In the genomic region with DNA sequence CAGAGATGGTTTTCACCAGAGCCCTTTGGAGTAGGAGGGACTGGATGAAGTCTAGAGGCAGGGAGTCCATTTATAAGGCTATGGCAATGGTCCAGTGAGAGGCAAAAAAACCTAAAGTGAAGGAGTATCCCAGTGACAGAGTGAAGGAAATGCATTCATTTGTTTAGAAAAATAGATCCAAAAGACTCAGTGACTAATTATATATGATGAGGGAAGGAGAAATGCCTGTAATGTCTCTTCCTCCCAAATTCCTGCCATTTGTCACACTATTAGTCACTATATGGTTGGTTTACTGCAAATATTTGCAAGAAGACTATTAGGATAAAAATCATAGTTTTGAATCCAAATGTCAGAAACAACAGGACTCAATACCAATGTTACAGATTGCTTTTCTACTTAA, we compare ENCODE assay signal across 29 cellular contexts.
A peak's percentile ranks its signal among the peaks of the same experiment; 100 is the strongest.
DNase-seq lines count a peak whose midpoint lies in the region; ATAC-seq, FAIRE-seq and TF ChIP-seq lines count a peak whose summit lies in the region.
"Had no signal": no experiment of that assay in that cellular context is flagged by ENCODE, and none has a peak within 500 bp of the region (broad histone marks: within the 10 kb centered on the region; RNA-seq: fewer than 3 reads in every experiment).

No MANE protein-coding gene starts in this region.

- H3K27ac Mint-ChIP-seq in HFFc6, result peak overlapping the region; percentile 72
- H3K27ac Mint-ChIP-seq: activated naive CD4-positive, alpha-beta T cell treated with anti-CD3 and anti-CD28 coated beads, Interleukin-2, amount 50 U/mL, for 72 hours; brain; effector memory CD8-positive, alpha-beta T cell; natural killer cell treated with Interleukin-12 subunit alpha and Interleukin-12 subunit beta and Interleukin-15 and Interleukin-18, amount 100 ng/mL, for 72 hours had no signal

- H3K4me1 ChIP-seq in ACC112 (ENCODE audit: control insufficient read depth, insufficient read depth, low read length, unreplicated experiment), result peaks cover 49% of the 10 kb centered on the region
- H3K4me1 ChIP-seq in aorta (ENCODE audit: control insufficient read depth in 1 of 2, insufficient read depth in 2 of 2, low read length in 2 of 2), result no peaks in the 10 kb centered on the region
- no peaks in the 10 kb centered on the region for H3K4me1 ChIP-seq in HepG2 (ENCODE audit: insufficient read depth, low read length)
- H3K4me1 ChIP-seq: esophagus squamous epithelium, HAP-1, pancreas had no signal

- H3K27me3 Mint-ChIP-seq in HFFc6 (ENCODE audit: insufficient read depth), result no peaks in the 10 kb centered on the region; the same call in 1 of the 2 replicates
- H3K27me3 Mint-ChIP-seq: brain; effector memory CD8-positive, alpha-beta T cell had no signal

- in situ Hi-C loops in HepG2 (cut with HindIII; ENCODE audit: extremely low pct_ligation_motif_present, low pct_unique_long_range_greater_than_20kb), result no loop called here

- CTCF ChIA-PET in HEK293T (lab: Yijun Ruan, JAX) (no interaction called here), HepG2 (lab: Yijun Ruan, JAX; ENCODE audit: low intra/inter-chr PET ratio, low total read pairs) (no interaction called here)

- ATAC-seq in aorta (ENCODE audit: low FRiP score), result no peak
- ATAC-seq in HepG2, result no peak
- ATAC-seq: activated naive CD4-positive, alpha-beta T cell treated with anti-CD3 and anti-CD28 coated beads, Interleukin-2, amount 50 U/mL, for 72 hours; effector memory CD8-positive, alpha-beta T cell; heart right ventricle; natural killer cell treated with Interleukin-12 subunit alpha and Interleukin-12 subunit beta and Interleukin-15 and Interleukin-18, amount 100 ng/mL, for 72 hours; pancreas; right cardiac atrium had no signal

- TF ChIP-seq CTCF in HFFc6 (IDR thresholded peaks at IDR 0.05) (no peak), fibroblast of the aortic adventitia (IDR thresholded peaks at IDR 0.05; ENCODE audit: insufficient read depth, low read length) (no peak), HepG2 (CRISPR knock-in tag; IDR thresholded peaks at IDR 0.05) (no peak)

- intact Hi-C loops in aorta (cut with DNase I), result no loop called here
- intact Hi-C loops in HepG2 (cut with micrococcal nuclease; ENCODE audit: unreplicated experiment), result loop anchor here (10.0 kb wide), 2 partner anchors 57 to 83 kb away; no protein-coding TSS in a partner anchor

- H3K4me3 Mint-ChIP-seq in HFFc6, result peak overlapping the region; percentile 13; the same call in 1 of the 2 replicates
- H3K4me3 Mint-ChIP-seq: brain; effector memory CD8-positive, alpha-beta T cell; natural killer cell treated with Interleukin-12 subunit alpha and Interleukin-12 subunit beta and Interleukin-15 and Interleukin-18, amount 100 ng/mL, for 72 hours had no signal

- no TSS peak for BruUV-seq in HepG2 (replicated peaks; lab: Mats Ljungman, UMichigan)

- TF ChIP-seq EP300 in HepG2 (IDR thresholded peaks at IDR 0.05; ENCODE audit: low read depth in 2 of 2, low read length in 2 of 2) (no peak), HepG2 (CRISPR knock-in tag; IDR thresholded peaks at IDR 0.05; ENCODE audit: borderline replicate concordance) (no peak)

- no peaks in the 10 kb centered on the region for H3K79me2 ChIP-seq in ACC112 (ENCODE audit: control insufficient read depth, insufficient read depth, low read length, unreplicated experiment)
- no peaks in the 10 kb centered on the region for H3K79me2 ChIP-seq in HepG2 (ENCODE audit: insufficient read depth, low read length)

- H2AFZ ChIP-seq in ACC112 (ENCODE audit: low read length, unreplicated experiment), result no peak overlapping the region
- H2AFZ ChIP-seq in HepG2 (ENCODE audit: low read length), result no peak overlapping the region

- DNase-seq in HFFc6, result peak; percentile 82
- DNase-seq in amniotic epithelial cell (ENCODE audit: low read depth), result peak; percentile 34
- peak; percentile 32 for DNase-seq in fibroblast of the aortic adventitia (ENCODE audit: low read depth)
- DNase-seq in HEK293T (ENCODE audit: extremely low spot score), result no peak
- no peak for DNase-seq in GM12891 (ENCODE audit: insufficient read length, low spot score)
- no peak for DNase-seq in aorta
- no peak for DNase-seq in HepG2 (ENCODE audit: low spot score)
- DNase-seq: 8988T; activated CD4-positive, alpha-beta T cell treated with anti-CD3 and anti-CD28 coated beads, Interleukin-2, amount 50 U/mL, for 1 hour; COR-L47; DND-41; effector memory CD8-positive, alpha-beta T cell; esophagus squamous epithelium; heart right ventricle; left lung; NCI-H1105; NCI-H526; pancreas; right cardiac atrium; stimulated activated CD4-positive, alpha-beta T cell treated with anti-CD3 and anti-CD28 coated beads, Interleukin-15, amount 100 ng/mL, for 24 hours; stimulated activated CD8-positive, alpha-beta memory T cell treated with anti-CD3 and anti-CD28 coated beads, Interleukin-4, amount 100 ng/mL, for 48 hours; upper lobe of left lung had no signal

- H3K4me3 ChIP-seq in ACC112 (ENCODE audit: low read depth, low read length), result no peak overlapping the region
- no peak overlapping the region for H3K4me3 ChIP-seq in fibroblast of the aortic adventitia (ENCODE audit: low read depth, low read length)
- no peak overlapping the region for H3K4me3 ChIP-seq in aorta (ENCODE audit: low read length in 2 of 2)
- no peak overlapping the region for H3K4me3 ChIP-seq in HepG2 (replicated peaks in 1 of 3; ENCODE audit: insufficient read depth in 1 of 3, low read depth in 2 of 3, low read length in 3 of 3)
- H3K4me3 ChIP-seq: esophagus squamous epithelium, HAP-1, heart right ventricle, left lung, pancreas, upper lobe of left lung had no signal

- no peaks in the 10 kb centered on the region for H3K27me3 ChIP-seq in ACC112 (ENCODE audit: insufficient read depth, low read length)
- H3K27me3 ChIP-seq in aorta (ENCODE audit: control insufficient read depth in 1 of 2, insufficient read depth in 2 of 2, low read length in 1 of 2), result no peaks in the 10 kb centered on the region
- H3K27me3 ChIP-seq in HepG2 (ENCODE audit: control insufficient read depth in 1 of 2, insufficient read depth in 2 of 2, low read length in 2 of 2), result no peaks in the 10 kb centered on the region
- H3K27me3 ChIP-seq: esophagus squamous epithelium, heart right ventricle, left lung, upper lobe of left lung had no signal

- H3K4me2 ChIP-seq in HepG2 (ENCODE audit: low read depth, low read length), result no peak overlapping the region

- H3K27ac ChIP-seq in ACC112 (ENCODE audit: low read depth, low read length), result peak overlapping the region; percentile 25; the same call in 1 of the 2 replicates
- no peak overlapping the region for H3K27ac ChIP-seq in aorta (ENCODE audit: low read depth in 1 of 2, low read length in 2 of 2)
- H3K27ac ChIP-seq in HepG2 (ENCODE audit: extremely low read length, insufficient read depth, low read length), result no peak overlapping the region
- H3K27ac ChIP-seq: esophagus squamous epithelium, heart right ventricle, left lung, pancreas, upper lobe of left lung had no signal

- no peak overlapping the region for H3K9ac ChIP-seq in HepG2 (ENCODE audit: insufficient read depth, low read depth, low read length)

- FAIRE-seq in GM12891 (lab: Jason Lieb, UNC) (no peak), HepG2 (lab: Jason Lieb, UNC) (no peak)
- FAIRE-seq: colon, GM18507, pancreas had no signal

- no peaks in the 10 kb centered on the region for H4K20me1 ChIP-seq in HepG2 (ENCODE audit: insufficient read depth, low read length)

- H3K36me3 ChIP-seq in ACC112 (ENCODE audit: insufficient read depth, low read length), result no peaks in the 10 kb centered on the region
- no peaks in the 10 kb centered on the region for H3K36me3 ChIP-seq in aorta (ENCODE audit: control insufficient read depth in 1 of 2, insufficient read depth in 2 of 2, low read length in 1 of 2)
- H3K36me3 ChIP-seq in HepG2 (replicated peaks in 1 of 2; ENCODE audit: control insufficient read depth in 1 of 2, insufficient read depth in 2 of 2, low read length in 2 of 2), result no peaks in the 10 kb centered on the region
- H3K36me3 ChIP-seq: esophagus squamous epithelium, HAP-1, heart right ventricle, left lung, pancreas, upper lobe of left lung had no signal

- no peak for TF ChIP-seq RAD21 in HepG2 (CRISPR knock-in tag; IDR thresholded peaks at IDR 0.05)

- H3K9me3 ChIP-seq in aorta (ENCODE audit: control insufficient read depth, low read length), result no peaks in the 10 kb centered on the region
- no peaks in the 10 kb centered on the region for H3K9me3 ChIP-seq in HepG2 (ENCODE audit: low read length)
- H3K9me3 ChIP-seq: esophagus squamous epithelium, HAP-1, heart right ventricle, left lung, pancreas, upper lobe of left lung had no signal

- TF ChIP-seq POLR2A in GM12891 (IDR thresholded peaks at IDR 0.05; ENCODE audit: low read depth, low read length) (no peak), HepG2 (IDR thresholded peaks at IDR 0.05; ENCODE audit: insufficient read depth in 1 of 2, low read depth in 2 of 2, low read length in 2 of 2) (no peak)

- no peaks in the 10 kb centered on the region for H3K36me3 Mint-ChIP-seq in HFFc6 (ENCODE audit: low read depth)
- H3K36me3 Mint-ChIP-seq: activated naive CD4-positive, alpha-beta T cell treated with anti-CD3 and anti-CD28 coated beads, Interleukin-2, amount 50 U/mL, for 72 hours; natural killer cell treated with Interleukin-12 subunit alpha and Interleukin-12 subunit beta and Interleukin-15 and Interleukin-18, amount 100 ng/mL, for 72 hours had no signal

- no peaks in the 10 kb centered on the region for H3K9me3 Mint-ChIP-seq in HFFc6
- H3K9me3 Mint-ChIP-seq: brain had no signal

- H3K4me1 Mint-ChIP-seq in HFFc6 (ENCODE audit: low read depth), result peaks cover 86% of the 10 kb centered on the region

- POLR2A ChIA-PET in HEK293T (lab: Yijun Ruan, JAX), result no interaction called here
- POLR2A ChIA-PET in HepG2 (lab: Yijun Ruan, JAX), result no interaction called here

TF ChIP-seq in HEK293T, 16 proteins besides CTCF, POLR2A, EP300 and RAD21:
- TF ChIP-seq LEF1 (IDR thresholded peaks at IDR 0.05; ENCODE audit: borderline replicate concordance) (no peak), ARNT (IDR thresholded peaks at IDR 0.05) (no peak), TARDBP (IDR thresholded peaks at IDR 0.05) (no peak)

TF ChIP-seq in GM12891, 5 proteins besides CTCF, POLR2A, EP300 and RAD21:
- TF ChIP-seq SPI1 (IDR thresholded peaks at IDR 0.05; ENCODE audit: low read depth, low read length) (no peak), POU2F2 (IDR thresholded peaks at IDR 0.05; ENCODE audit: low read depth, low read length) (no peak), POLR2AphosphoS5 (IDR thresholded peaks at IDR 0.05; ENCODE audit: low read depth, low read length) (no peak), PAX5 (IDR thresholded peaks at IDR 0.05; ENCODE audit: insufficient read depth, low read length, severe bottlenecking) (no peak), TAF1 (IDR thresholded peaks at IDR 0.05; ENCODE audit: low read depth, low read length) (no peak)

TF ChIP-seq in HepG2, 621 proteins besides CTCF, POLR2A, EP300 and RAD21:
- no peak for TF ChIP-seq SMC3 (IDR thresholded peaks at IDR 0.05; ENCODE audit: low read length)
- TF ChIP-seq TGIF2 (CRISPR knock-in tag; IDR thresholded peaks at IDR 0.05), result no peak
TF ChIP-seq in HepG2: peak in this region for 0.

Comparison
In these comparisons a context has a peak if more than half of its experiments do, and no peak if none do; other contexts are left out.
1. DNase-seq: peak in HFFc6 (single experiment), amniotic epithelial cell (single experiment) and fibroblast of the aortic adventitia (single experiment); none in HEK293T (single experiment), GM12891 (single experiment), aorta (0 of 2) and HepG2 (single experiment).